ENCODE assay signal across 25 cellular contexts in the genomic region with DNA sequence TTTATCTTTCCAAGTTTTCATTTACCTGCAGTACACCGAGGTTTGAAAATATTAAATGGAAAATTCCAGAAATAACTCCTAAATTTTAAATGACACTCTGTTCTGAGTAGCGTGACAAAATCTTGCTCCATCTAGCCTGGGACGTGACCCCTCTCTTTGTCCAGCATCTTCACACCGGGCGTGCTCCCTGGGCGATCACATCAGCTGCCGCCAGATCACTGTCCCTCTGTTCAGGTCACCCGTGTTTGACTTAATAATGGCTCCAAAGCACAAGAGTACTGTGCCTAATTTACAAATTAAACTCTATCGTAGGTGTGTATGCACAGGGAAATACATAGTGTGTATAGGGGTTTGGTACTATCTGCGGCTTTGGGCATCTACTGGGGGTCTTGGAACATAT. TPM values are rescaled to one million over a fixed set of nuclear protein-coding genes. Genes with fewer than 3 reads are reported as not detected.
DNase-seq lines count a peak whose midpoint lies in the region; ATAC-seq and TF ChIP-seq lines count a peak whose summit lies in the region.
"Had no signal": no experiment of that assay in that cellular context is flagged by ENCODE, and none has a peak within 500 bp of the region (broad histone marks: within the 10 kb centered on the region; RNA-seq: fewer than 3 reads in every experiment).

No MANE protein-coding gene starts in this region.

- TF ChIP-seq CTCF in activated CD8-positive, alpha-beta T cell treated with anti-CD3 and anti-CD28 coated beads for 36 hours (IDR thresholded peaks at IDR 0.05): no peak
- TF ChIP-seq CTCF in right lobe of liver (IDR thresholded peaks at IDR 0.05): no peak

- TF ChIP-seq POLR2A in right lobe of liver (IDR thresholded peaks at IDR 0.05): no peak

- no peaks in the 10 kb centered on the region for H3K27me3 Mint-ChIP-seq in activated CD8-positive, alpha-beta T cell treated with anti-CD3 and anti-CD28 coated beads, Interleukin-2, amount 10 ng/mL, durations not matched to agents 7 days and 5 days (ENCODE audit: low read depth)
- H3K27me3 Mint-ChIP-seq in activated CD8-positive, alpha-beta T cell treated with anti-CD3 and anti-CD28 coated beads for 36 hours: no peaks in the 10 kb centered on the region
- H3K27me3 Mint-ChIP-seq in CD4-positive, alpha-beta memory T cell: no peaks in the 10 kb centered on the region
- H3K27me3 Mint-ChIP-seq in activated T-helper 1 cell treated with anti-CD3 and anti-CD28 coated beads, Interleukin-12 subunit alpha, Interleukin-12 subunit beta, Interleukin-2, Interleukin-4 antibody, amounts not matched to agents 30 ng/mL and 10 ng/mL and 1 ng/mL, durations not matched to agents 14 hours and 24 hours and 36 hours (ENCODE audit: insufficient read depth): no peaks in the 10 kb centered on the region
- H3K27me3 Mint-ChIP-seq: activated B cell treated with CpG ODN at 0.5 μM for 24 hours; IgD-negative memory B cell; naive thymus-derived CD8-positive, alpha-beta T cell had no signal

- no peak overlapping the region for H3K9ac ChIP-seq in rectal smooth muscle tissue (ENCODE audit: low read length)
- H3K9ac ChIP-seq: BLaER1, SK-N-SH had no signal

- intact Hi-C loops in activated CD8-positive, alpha-beta T cell treated with anti-CD3 and anti-CD28 coated beads for 36 hours (cut with micrococcal nuclease): no loop called here
- intact Hi-C loops in CD4-positive, alpha-beta memory T cell (cut with micrococcal nuclease): no loop called here
- intact Hi-C loops in activated T-helper 1 cell treated with anti-CD3 and anti-CD28 coated beads, Interleukin-12 subunit alpha, Interleukin-12 subunit beta, Interleukin-2, Interleukin-4 antibody, amounts not matched to agents 30 ng/mL and 10 ng/mL and 1 ng/mL, durations not matched to agents 14 hours and 24 hours and 36 hours (cut with micrococcal nuclease): no loop called here
- intact Hi-C loops in right lobe of liver (cut with DNase I): no loop called here

- peaks cover 77% of the 10 kb centered on the region for H3K4me1 Mint-ChIP-seq in activated CD8-positive, alpha-beta T cell treated with anti-CD3 and anti-CD28 coated beads, Interleukin-2, amount 10 ng/mL, durations not matched to agents 7 days and 5 days (ENCODE audit: low read depth)
- peaks cover 68% of the 10 kb centered on the region for H3K4me1 Mint-ChIP-seq in activated CD8-positive, alpha-beta T cell treated with anti-CD3 and anti-CD28 coated beads for 36 hours (ENCODE audit: low read depth)
- peaks cover 33 to 75% (median 51%) of the 10 kb centered on the region in 4 donors for H3K4me1 Mint-ChIP-seq in CD4-positive, alpha-beta memory T cell
- H3K4me1 Mint-ChIP-seq in activated T-helper 1 cell treated with anti-CD3 and anti-CD28 coated beads, Interleukin-12 subunit alpha, Interleukin-12 subunit beta, Interleukin-2, Interleukin-4 antibody, amounts not matched to agents 30 ng/mL and 10 ng/mL and 1 ng/mL, durations not matched to agents 14 hours and 24 hours and 36 hours (ENCODE audit: low read depth): peaks cover 79% of the 10 kb centered on the region

- no peaks in the 10 kb centered on the region for H3K9me3 Mint-ChIP-seq in activated CD8-positive, alpha-beta T cell treated with anti-CD3 and anti-CD28 coated beads, Interleukin-2, amount 10 ng/mL, durations not matched to agents 7 days and 5 days (ENCODE audit: insufficient read depth)
- no peaks in the 10 kb centered on the region for H3K9me3 Mint-ChIP-seq in activated CD8-positive, alpha-beta T cell treated with anti-CD3 and anti-CD28 coated beads for 36 hours
- no peaks in the 10 kb centered on the region for H3K9me3 Mint-ChIP-seq in CD4-positive, alpha-beta memory T cell
- no peaks in the 10 kb centered on the region for H3K9me3 Mint-ChIP-seq in activated T-helper 1 cell treated with anti-CD3 and anti-CD28 coated beads, Interleukin-12 subunit alpha, Interleukin-12 subunit beta, Interleukin-2, Interleukin-4 antibody, amounts not matched to agents 30 ng/mL and 10 ng/mL and 1 ng/mL, durations not matched to agents 14 hours and 24 hours and 36 hours
- H3K9me3 Mint-ChIP-seq: activated B cell treated with CpG ODN at 0.5 μM for 24 hours; IgD-negative memory B cell; mesothelial cell of epicardium; naive thymus-derived CD8-positive, alpha-beta T cell had no signal

- no peaks in the 10 kb centered on the region for H3K36me3 ChIP-seq in CD4-positive, alpha-beta memory T cell (ENCODE audit: insufficient read depth, low read length)
- H3K36me3 ChIP-seq in rectal smooth muscle tissue (ENCODE audit: control insufficient read depth, insufficient read depth, low read length) (no peaks in the 10 kb centered on the region), right lobe of liver (no peaks in the 10 kb centered on the region)
- H3K36me3 ChIP-seq: adrenal gland, BLaER1, brain microvascular endothelial cell had no signal

- H3K27ac ChIP-seq in CD4-positive, alpha-beta memory T cell (ENCODE audit: low read depth, low read length): no peak overlapping the region
- H3K27ac ChIP-seq in rectal smooth muscle tissue (ENCODE audit: low read depth, low read length) (peak overlapping the region; percentile 15), right lobe of liver (no peak overlapping the region)
- H3K27ac ChIP-seq: adrenal gland, BLaER1, brain microvascular endothelial cell, foreskin keratinocyte, RWPE1 had no signal

- peaks cover 66% of the 10 kb centered on the region for H3K36me3 Mint-ChIP-seq in activated CD8-positive, alpha-beta T cell treated with anti-CD3 and anti-CD28 coated beads, Interleukin-2, amount 10 ng/mL, durations not matched to agents 7 days and 5 days (ENCODE audit: low read depth)
- no peaks in the 10 kb centered on the region for H3K36me3 Mint-ChIP-seq in activated CD8-positive, alpha-beta T cell treated with anti-CD3 and anti-CD28 coated beads for 36 hours (ENCODE audit: low read depth)
- peaks cover 0 to 9% of the 10 kb centered on the region in 2 donors for H3K36me3 Mint-ChIP-seq in CD4-positive, alpha-beta memory T cell
- peaks cover 11% of the 10 kb centered on the region for H3K36me3 Mint-ChIP-seq in activated T-helper 1 cell treated with anti-CD3 and anti-CD28 coated beads, Interleukin-12 subunit alpha, Interleukin-12 subunit beta, Interleukin-2, Interleukin-4 antibody, amounts not matched to agents 30 ng/mL and 10 ng/mL and 1 ng/mL, durations not matched to agents 14 hours and 24 hours and 36 hours (ENCODE audit: low read depth)
- H3K36me3 Mint-ChIP-seq: IgD-negative memory B cell; mesothelial cell of epicardium; naive thymus-derived CD8-positive, alpha-beta T cell had no signal

- H3K4me1 ChIP-seq in CD4-positive, alpha-beta memory T cell (ENCODE audit: insufficient read depth, low read length): peaks cover 48% of the 10 kb centered on the region
- H3K4me1 ChIP-seq in rectal smooth muscle tissue (ENCODE audit: control insufficient read depth, insufficient read depth, low read length): peaks cover 6% of the 10 kb centered on the region
- H3K4me1 ChIP-seq in right lobe of liver: peaks cover 0 to 8% (median 1%) of the 10 kb centered on the region in 4 donors

- POLR2A ChIA-PET in activated CD8-positive, alpha-beta T cell treated with anti-CD3 and anti-CD28 coated beads, Interleukin-2, amount 10 ng/mL, durations not matched to agents 7 days and 5 days (lab: Charles Lee): no interaction called here
- POLR2A ChIA-PET in activated CD8-positive, alpha-beta T cell treated with anti-CD3 and anti-CD28 coated beads for 36 hours (lab: Charles Lee): interaction anchor here (0.8 kb wide), 1 partner anchor 42 kb away, joined by 3 read pairs; no protein-coding TSS in a partner anchor
- POLR2A ChIA-PET in CD4-positive, alpha-beta memory T cell (lab: Charles Lee; ENCODE audit: partially characterized antibody): interaction anchor here (1.2 to 5.0 kb wide), 3 partner anchors 16 to 551 kb away, joined by 3 to 73 read pairs (median 24); a partner anchor contains a TSS

- peak overlapping the region; percentile 2 for H3K27ac Mint-ChIP-seq in activated CD8-positive, alpha-beta T cell treated with anti-CD3 and anti-CD28 coated beads, Interleukin-2, amount 10 ng/mL, durations not matched to agents 7 days and 5 days
- no peak overlapping the region for H3K27ac Mint-ChIP-seq in activated CD8-positive, alpha-beta T cell treated with anti-CD3 and anti-CD28 coated beads for 36 hours
- peak overlapping the region in 4 of 7 donors; percentile 69 to 84 (median 70) for H3K27ac Mint-ChIP-seq in CD4-positive, alpha-beta memory T cell
- peak overlapping the region; percentile 78 for H3K27ac Mint-ChIP-seq in activated T-helper 1 cell treated with anti-CD3 and anti-CD28 coated beads, Interleukin-12 subunit alpha, Interleukin-12 subunit beta, Interleukin-2, Interleukin-4 antibody, amounts not matched to agents 30 ng/mL and 10 ng/mL and 1 ng/mL, durations not matched to agents 14 hours and 24 hours and 36 hours
- H3K27ac Mint-ChIP-seq: activated B cell treated with CpG ODN at 0.5 μM for 24 hours, mesothelial cell of epicardium had no signal

- no peaks in the 10 kb centered on the region for H3K27me3 ChIP-seq in CD4-positive, alpha-beta memory T cell (ENCODE audit: insufficient read depth, low read length)
- H3K27me3 ChIP-seq in rectal smooth muscle tissue (ENCODE audit: control insufficient read depth, insufficient read depth, low read length): no peaks in the 10 kb centered on the region
- no peaks in the 10 kb centered on the region for H3K27me3 ChIP-seq in right lobe of liver
- H3K27me3 ChIP-seq: adrenal gland, BLaER1, brain microvascular endothelial cell, foreskin keratinocyte had no signal

- no peaks in the 10 kb centered on the region for H3K9me3 ChIP-seq in CD4-positive, alpha-beta memory T cell (ENCODE audit: control insufficient read depth in 1 of 2, low read length in 2 of 2)
- H3K9me3 ChIP-seq in right lobe of liver: no peaks in the 10 kb centered on the region
- H3K9me3 ChIP-seq: adrenal gland, BLaER1, SK-N-SH had no signal

- CTCF ChIA-PET in activated CD8-positive, alpha-beta T cell treated with anti-CD3 and anti-CD28 coated beads, Interleukin-2, amount 10 ng/mL, durations not matched to agents 7 days and 5 days (lab: Charles Lee): interaction anchor here (2.3 to 4.9 kb wide), 3 partner anchors 53 to 84 kb away, joined by 13 to 37 read pairs (median 36); no protein-coding TSS in a partner anchor
- CTCF ChIA-PET in activated CD8-positive, alpha-beta T cell treated with anti-CD3 and anti-CD28 coated beads for 36 hours (lab: Charles Lee): interaction anchor here (1.0 to 2.9 kb wide), 3 partner anchors 21 to 84 kb away, joined by 3 to 12 read pairs (median 7); no protein-coding TSS in a partner anchor
- CTCF ChIA-PET in CD4-positive, alpha-beta memory T cell (lab: Charles Lee; ENCODE audit: partially characterized antibody): interaction anchor here (1.0 to 2.5 kb wide), 3 partner anchors 53 to 83 kb away, joined by 3 to 12 read pairs (median 11); no protein-coding TSS in a partner anchor

- H3K4me3 ChIP-seq in CD4-positive, alpha-beta memory T cell (ENCODE audit: low read length in 2 of 2): no peak overlapping the region
- H3K4me3 ChIP-seq in rectal smooth muscle tissue (ENCODE audit: low read length) (no peak overlapping the region), right lobe of liver (no peak overlapping the region)
- H3K4me3 ChIP-seq: adrenal gland, BLaER1 had no signal

- DNase-seq in activated CD8-positive, alpha-beta T cell treated with anti-CD3 and anti-CD28 coated beads, Interleukin-2, amount 10 ng/mL, durations not matched to agents 7 days and 5 days: no peak
- no peak for DNase-seq in activated CD8-positive, alpha-beta T cell treated with anti-CD3 and anti-CD28 coated beads for 36 hours
- DNase-seq in CD4-positive, alpha-beta memory T cell: no peak
- DNase-seq in activated T-helper 1 cell treated with anti-CD3 and anti-CD28 coated beads, Interleukin-12 subunit alpha, Interleukin-12 subunit beta, Interleukin-2, Interleukin-4 antibody, amounts not matched to agents 30 ng/mL and 10 ng/mL and 1 ng/mL, durations not matched to agents 14 hours and 24 hours and 36 hours (ENCODE audit: low spot score): no peak
- DNase-seq in right lobe of liver (no peak), ecto neural progenitor cell (ENCODE audit: low spot score) (no peak), NCI-H446 treated with DMSO at 0.1 percent for 48 hours (lab: John Stamatoyannopoulos, UW) (no peak)
- DNase-seq: activated B cell treated with CpG ODN at 0.5 μM for 24 hours; activated CD8-positive, alpha-beta memory T cell treated with anti-CD3 and anti-CD28 coated beads for 24 hours; brain microvascular endothelial cell; Calu3; effector memory CD4-positive, alpha-beta T cell; NCI-H1092 treated with DMSO at 0.1 percent for 48 hours; NCI-H2029; SK-N-SH; T1000 had no signal

- WGBS in right lobe of liver (ENCODE audit: insufficient coverage, low coverage, low lambda C conversion rate, missing lambda C conversion rate): 82% methylated on average over 7 of the region's 10 CpGs

- peak overlapping the region; percentile 99 for H3K4me3 Mint-ChIP-seq in activated CD8-positive, alpha-beta T cell treated with anti-CD3 and anti-CD28 coated beads, Interleukin-2, amount 10 ng/mL, durations not matched to agents 7 days and 5 days
- H3K4me3 Mint-ChIP-seq in activated CD8-positive, alpha-beta T cell treated with anti-CD3 and anti-CD28 coated beads for 36 hours: no peak overlapping the region
- H3K4me3 Mint-ChIP-seq in CD4-positive, alpha-beta memory T cell: peak overlapping the region in 3 of 8 donors; percentile 22 to 43 (median 23)
- H3K4me3 Mint-ChIP-seq in activated T-helper 1 cell treated with anti-CD3 and anti-CD28 coated beads, Interleukin-12 subunit alpha, Interleukin-12 subunit beta, Interleukin-2, Interleukin-4 antibody, amounts not matched to agents 30 ng/mL and 10 ng/mL and 1 ng/mL, durations not matched to agents 14 hours and 24 hours and 36 hours: peak overlapping the region; percentile 82
- H3K4me3 Mint-ChIP-seq: activated B cell treated with CpG ODN at 0.5 μM for 24 hours, mesothelial cell of epicardium had no signal

- ATAC-seq in activated CD8-positive, alpha-beta T cell treated with anti-CD3 and anti-CD28 coated beads, Interleukin-2, amount 10 ng/mL, durations not matched to agents 7 days and 5 days: no peak
- no peak for ATAC-seq in activated CD8-positive, alpha-beta T cell treated with anti-CD3 and anti-CD28 coated beads for 36 hours
- ATAC-seq in right lobe of liver: no peak
- ATAC-seq: foreskin keratinocyte; naive thymus-derived CD8-positive, alpha-beta T cell; sciatic nerve had no signal

RNA-seq across cellular contexts. Expression of a gene that starts 6.1 kb away (rescaled TPM):
- 10 to 100 TPM; 25.6 to 25.8 TPM for total RNA-seq in activated CD8-positive, alpha-beta T cell treated with anti-CD3 and anti-CD28 coated beads, Interleukin-2, amount 10 ng/mL, durations not matched to agents 7 days and 5 days
- total RNA-seq in activated CD8-positive, alpha-beta T cell treated with anti-CD3 and anti-CD28 coated beads for 36 hours: 10 to 100 TPM; 16.7 to 17.2 TPM
- 10 to 100 TPM; 20.3 to 20.8 TPM for total RNA-seq in CD4-positive, alpha-beta memory T cell
- polyA plus RNA-seq in CD4-positive, alpha-beta memory T cell: 10 to 100 TPM; 17.5 to 24.9 TPM
- total RNA-seq in activated T-helper 1 cell treated with anti-CD3 and anti-CD28 coated beads, Interleukin-12 subunit alpha, Interleukin-12 subunit beta, Interleukin-2, Interleukin-4 antibody, amounts not matched to agents 30 ng/mL and 10 ng/mL and 1 ng/mL, durations not matched to agents 14 hours and 24 hours and 36 hours: 47.9 and 48.6 TPM in 2 replicates
- total RNA-seq in right lobe of liver: 10 to 100 TPM in 3 of 6 experiments, 1 to 10 TPM in 3; 3.8 to 18.1 (median 10.6) TPM

RNA-seq across cellular contexts. Expression of a gene that starts 23.3 kb away (rescaled TPM):
- total RNA-seq in activated CD8-positive, alpha-beta T cell treated with anti-CD3 and anti-CD28 coated beads, Interleukin-2, amount 10 ng/mL, durations not matched to agents 7 days and 5 days: 10 to 100 TPM; 39.4 to 45.4 TPM
- 10 to 100 TPM; 16.7 to 17.6 TPM for total RNA-seq in activated CD8-positive, alpha-beta T cell treated with anti-CD3 and anti-CD28 coated beads for 36 hours
- 10 to 100 TPM; 14.0 TPM for total RNA-seq in CD4-positive, alpha-beta memory T cell
- 10 to 100 TPM; 34.8 to 50.4 TPM for polyA plus RNA-seq in CD4-positive, alpha-beta memory T cell
- total RNA-seq in activated T-helper 1 cell treated with anti-CD3 and anti-CD28 coated beads, Interleukin-12 subunit alpha, Interleukin-12 subunit beta, Interleukin-2, Interleukin-4 antibody, amounts not matched to agents 30 ng/mL and 10 ng/mL and 1 ng/mL, durations not matched to agents 14 hours and 24 hours and 36 hours: 79.7 and 84.2 TPM in 2 replicates
- 10 to 100 TPM; 14.5 to 26.8 (median 18.6) TPM for total RNA-seq in right lobe of liver
